In genomic region chr6:100839419-100839818, GRCh38 we compare ENCODE assay signal across 31 cellular contexts.
"Had no signal": no experiment of that assay in that cellular context is flagged by ENCODE, and none has a peak within 500 bp of the region (broad histone marks: within the 10 kb centered on the region; RNA-seq: fewer than 3 reads in every experiment).

No MANE protein-coding gene starts in this region.

- H3K9me3 ChIP-seq: ascending aorta, esophagus squamous epithelium, gastroesophageal sphincter had no signal

- FAIRE-seq: bronchial epithelial cell had no signal

- H3K4me3 Mint-ChIP-seq: activated B cell treated with CpG ODN at 0.5 μM for 24 hours; activated CD8-positive, alpha-beta T cell treated with anti-CD3 and anti-CD28 coated beads for 36 hours; activated naive CD4-positive, alpha-beta T cell treated with anti-CD3 and anti-CD28 coated beads for 36 hours; activated naive CD4-positive, alpha-beta T cell treated with anti-CD3 and anti-CD28 coated beads, Interleukin-2, amount 50 U/mL, for 24 hours; activated naive CD8-positive, alpha-beta T cell treated with anti-CD3 and anti-CD28 coated beads, Interleukin-2, amount 10 ng/mL, durations not matched to agents 7 days and 5 days; activated T-cell treated with anti-CD3 and anti-CD28 coated beads, Interleukin-2, amount 50 U/mL, for 4 hours; activated T-helper 17 cell treated with anti-CD3 and anti-CD28 coated beads, Interleukin-2, amount 50 U/mL, for 72 hours; central memory CD8-positive, alpha-beta T cell; effector memory CD8-positive, alpha-beta T cell; T-helper 17 cell; T-helper 2 cell treated with Interferon-gamma antibody and Interleukin-4, amounts not matched to agents 5 μg/mL and 100 μg/mL, for 36 hours had no signal

- H3K27me3 Mint-ChIP-seq: activated B cell treated with CpG ODN at 0.5 μM for 24 hours; activated CD8-positive, alpha-beta T cell treated with anti-CD3 and anti-CD28 coated beads for 36 hours; activated naive CD4-positive, alpha-beta T cell treated with anti-CD3 and anti-CD28 coated beads, Interleukin-2, amount 50 U/mL, for 24 hours; activated naive CD8-positive, alpha-beta T cell treated with anti-CD3 and anti-CD28 coated beads, Interleukin-2, amount 10 ng/mL, durations not matched to agents 7 days and 5 days; activated T-helper 17 cell treated with anti-CD3 and anti-CD28 coated beads, Interleukin-2, amount 50 U/mL, for 72 hours; central memory CD8-positive, alpha-beta T cell; effector memory CD8-positive, alpha-beta T cell; T-helper 17 cell had no signal

- H3K4me1 ChIP-seq: ascending aorta, esophagus squamous epithelium had no signal

- H3K27me3 ChIP-seq: ascending aorta, brain microvascular endothelial cell, esophagus squamous epithelium, gastroesophageal sphincter, heart right ventricle had no signal

- H3K36me3 ChIP-seq: brain microvascular endothelial cell, esophagus squamous epithelium, gastroesophageal sphincter, heart right ventricle had no signal

- ATAC-seq: activated CD4-positive, CD25-positive, alpha-beta regulatory T cell treated with anti-CD3 and anti-CD28 coated beads, Interleukin-2, amount 50 U/mL, for 24 hours; activated CD8-positive, alpha-beta T cell treated with anti-CD3 and anti-CD28 coated beads for 36 hours; activated T-cell treated with anti-CD3 and anti-CD28 coated beads, Interleukin-2, amount 50 U/mL, for 4 hours; activated T-helper 17 cell treated with anti-CD3 and anti-CD28 coated beads, Interleukin-2, amount 50 U/mL, for 72 hours; effector memory CD8-positive, alpha-beta T cell; gastroesophageal sphincter; heart right ventricle; T-helper 17 cell had no signal

- H3K27ac ChIP-seq: ascending aorta, brain microvascular endothelial cell, esophagus squamous epithelium, gastroesophageal sphincter, heart right ventricle, WERI-Rb-1 had no signal

- H3K9me3 Mint-ChIP-seq: activated CD8-positive, alpha-beta T cell treated with anti-CD3 and anti-CD28 coated beads for 36 hours; activated naive CD4-positive, alpha-beta T cell treated with anti-CD3 and anti-CD28 coated beads, Interleukin-2, amount 50 U/mL, for 24 hours; central memory CD8-positive, alpha-beta T cell; effector memory CD8-positive, alpha-beta T cell; T-helper 2 cell treated with Interferon-gamma antibody and Interleukin-4, amounts not matched to agents 5 μg/mL and 100 μg/mL, for 36 hours had no signal

- H3K4me3 ChIP-seq: ascending aorta, esophagus squamous epithelium, gastroesophageal sphincter, heart right ventricle had no signal

- H3K27ac Mint-ChIP-seq: activated B cell treated with CpG ODN at 0.5 μM for 24 hours; activated CD8-positive, alpha-beta T cell treated with anti-CD3 and anti-CD28 coated beads for 36 hours; activated naive CD4-positive, alpha-beta T cell treated with anti-CD3 and anti-CD28 coated beads for 36 hours; activated naive CD4-positive, alpha-beta T cell treated with anti-CD3 and anti-CD28 coated beads, Interleukin-2, amount 50 U/mL, for 24 hours; activated naive CD8-positive, alpha-beta T cell treated with anti-CD3 and anti-CD28 coated beads, Interleukin-2, amount 10 ng/mL, durations not matched to agents 7 days and 5 days; activated T-helper 17 cell treated with anti-CD3 and anti-CD28 coated beads, Interleukin-2, amount 50 U/mL, for 72 hours; effector memory CD8-positive, alpha-beta T cell; T-helper 17 cell; T-helper 2 cell treated with Interferon-gamma antibody and Interleukin-4, amounts not matched to agents 5 μg/mL and 100 μg/mL, for 36 hours had no signal

- DNase-seq: activated B cell treated with CpG ODN at 0.5 μM for 24 hours; activated CD4-positive, alpha-beta T cell treated with anti-CD3 and anti-CD28 coated beads for 48 hours; activated CD4-positive, alpha-beta T cell treated with anti-CD3 and anti-CD28 coated beads, Interleukin-2, amount 50 U/mL, for 1 hour; activated CD4-positive, alpha-beta T cell treated with anti-CD3 and anti-CD28 coated beads, Interleukin-2, amount 50 U/mL, for 48 hours; activated CD8-positive, alpha-beta memory T cell treated with anti-CD3 and anti-CD28 coated beads for 24 hours; activated CD8-positive, alpha-beta T cell treated with anti-CD3 and anti-CD28 coated beads for 36 hours; activated effector memory CD4-positive, alpha-beta T cell treated with Interleukin-2 at 50 U/mL for 16 hours; activated naive CD4-positive, alpha-beta T cell treated with anti-CD3 and anti-CD28 coated beads for 36 hours; activated naive CD8-positive, alpha-beta T cell treated with anti-CD3 and anti-CD28 coated beads, Interleukin-2, amount 10 ng/mL, durations not matched to agents 7 days and 5 days; activated T-cell treated with anti-CD3 and anti-CD28 coated beads, Interleukin-2, amount 50 U/mL, for 4 hours; brain microvascular endothelial cell; cortex of kidney; dermis blood vessel endothelial cell; effector CD4-positive, alpha-beta T cell; effector memory CD8-positive, alpha-beta T cell; erythroblast; esophagus squamous epithelium; foreskin melanocyte; heart right ventricle; T-helper 1 cell; T-helper 17 cell; T1000; WERI-Rb-1 had no signal
